ENCODE assay signal across 20 cellular contexts in the genomic region with DNA sequence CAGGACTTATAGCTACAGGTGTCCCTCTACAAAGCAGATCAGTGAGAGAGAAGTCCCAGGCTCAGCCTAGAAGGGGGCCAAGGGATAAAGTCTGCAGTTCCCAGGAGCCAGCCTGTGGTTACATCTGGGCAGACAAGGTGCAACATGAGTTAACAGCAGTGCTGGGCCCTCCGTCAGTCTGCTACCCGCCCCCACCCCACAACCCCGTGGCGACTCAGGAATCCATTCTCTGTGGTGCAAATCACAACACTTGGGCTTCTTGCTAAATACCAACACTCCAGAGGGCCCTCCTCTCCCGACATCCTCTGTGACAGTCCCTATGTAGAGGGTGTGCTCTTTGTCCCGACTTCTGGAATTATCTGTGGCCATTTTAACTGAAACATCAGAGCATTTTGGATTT. TPM values are rescaled to one million over a fixed set of nuclear protein-coding genes. Genes with fewer than 3 reads are reported as not detected.
DNase-seq lines count a peak whose midpoint lies in the region; ATAC-seq and TF ChIP-seq lines count a peak whose summit lies in the region.
"Had no signal": no experiment of that assay in that cellular context is flagged by ENCODE, and none has a peak within 500 bp of the region (broad histone marks: within the 10 kb centered on the region; RNA-seq: fewer than 3 reads in every experiment).

No MANE protein-coding gene starts in this region.

- H3K23ac ChIP-seq in H9 (ENCODE audit: insufficient read length, low read depth, low read length) = no peak overlapping the region
- H3K23ac ChIP-seq in neuronal stem cell (ENCODE audit: low read depth, low read length, poor library complexity) = no peak overlapping the region

- peaks cover 6% of the 10 kb centered on the region; the same call in 1 of the 2 replicates for H3K79me2 ChIP-seq in H9 (ENCODE audit: insufficient read depth, low read length)

- DNase-seq in H9 = peak; percentile 57
- DNase-seq in iPS DF 4.7 (ENCODE audit: extremely low read depth, low spot score) = peak; percentile 11
- DNase-seq in neuronal stem cell (ENCODE audit: low spot score) = no peak
- no peak for DNase-seq in CD14-positive monocyte (ENCODE audit: low spot score)
- DNase-seq in posterior cingulate gyrus = no peak
- DNase-seq in activated T-cell treated with anti-CD3 and anti-CD28 coated beads, Interleukin-2, amount 50 U/mL, for 4 hours = no peak
- DNase-seq: BE2C; Caco-2; CD4-positive, alpha-beta T cell; IMR-90; NCI-H1417; NCI-H187; NCI-H2107; NCI-H2227 treated with DMSO at 0.1 percent for 48 hours; NCI-H510A treated with DMSO at 0.1 percent for 48 hours; NCI-H774; SHP77 had no signal

- H2BK15ac ChIP-seq in H9 (ENCODE audit: low read depth, low read length) (no peak overlapping the region), neuronal stem cell (ENCODE audit: low read length) (no peak overlapping the region)

- no peak for ATAC-seq in activated T-cell treated with anti-CD3 and anti-CD28 coated beads, Interleukin-2, amount 50 U/mL, for 4 hours
- no peak for ATAC-seq in GM21576 (IDR thresholded peaks at IDR 0.05; ENCODE audit: unreplicated experiment)

- H3K4me1 Mint-ChIP-seq in H9 = peaks cover 32 to 44% of the 10 kb centered on the region in 2 experiments
- H3K4me1 Mint-ChIP-seq in CD14-positive monocyte = no peaks in the 10 kb centered on the region
- H3K4me1 Mint-ChIP-seq in activated T-cell treated with anti-CD3 and anti-CD28 coated beads, Interleukin-2, amount 50 U/mL, for 4 hours (ENCODE audit: low read depth) = no peaks in the 10 kb centered on the region

- H2AFZ ChIP-seq in H9 (ENCODE audit: low read length) (no peak overlapping the region), neuronal stem cell (ENCODE audit: low read length) (no peak overlapping the region)

- no peak overlapping the region for H3K14ac ChIP-seq in H9 (ENCODE audit: insufficient read depth, low read length)
- H3K14ac ChIP-seq in neuronal stem cell (ENCODE audit: low read length) = no peak overlapping the region

- no peaks in the 10 kb centered on the region for H3K27me3 ChIP-seq in H9 (ENCODE audit: insufficient read depth, low read length)
- H3K27me3 ChIP-seq in neuronal stem cell (ENCODE audit: control insufficient read depth in 3 of 3, insufficient read depth in 3 of 3, low read depth in 1 of 3, low read length in 3 of 3) = no peaks in the 10 kb centered on the region
- H3K27me3 ChIP-seq: BE2C had no signal

- no peaks in the 10 kb centered on the region for H4K20me1 ChIP-seq in H9 (ENCODE audit: control insufficient read depth, insufficient read depth, insufficient read length)

- H2BK5ac ChIP-seq in H9 (ENCODE audit: insufficient read length, low read length) (no peak overlapping the region), neuronal stem cell (ENCODE audit: low read length) (no peak overlapping the region)

- no peak overlapping the region for H3K9ac ChIP-seq in H9 (ENCODE audit: extremely low read depth, insufficient read length, low read length)
- H3K9ac ChIP-seq in neuronal stem cell (ENCODE audit: low read depth, low read length, poor library complexity) = peak overlapping the region; percentile 44

- peaks cover 19 to 36% of the 10 kb centered on the region in 2 experiments for H3K9me3 Mint-ChIP-seq in H9
- H3K9me3 Mint-ChIP-seq in CD14-positive monocyte = peaks cover 0 to 5% (median 2%) of the 10 kb centered on the region in 7 donors
- H3K9me3 Mint-ChIP-seq in activated T-cell treated with anti-CD3 and anti-CD28 coated beads, Interleukin-2, amount 50 U/mL, for 4 hours = no peaks in the 10 kb centered on the region
- H3K9me3 Mint-ChIP-seq: CD4-positive, alpha-beta T cell had no signal

- H3K27me3 Mint-ChIP-seq in H9 (ENCODE audit: low read depth) (no peaks in the 10 kb centered on the region), CD14-positive monocyte (ENCODE audit: low read depth in 3 of 3) (peaks cover 0 to 1% (median under 1%) of the 10 kb centered on the region in 3 donors)
- H3K27me3 Mint-ChIP-seq in activated T-cell treated with anti-CD3 and anti-CD28 coated beads, Interleukin-2, amount 50 U/mL, for 4 hours (ENCODE audit: low read depth) = peaks cover 9% of the 10 kb centered on the region

- H3K18ac ChIP-seq in H9 (ENCODE audit: insufficient read length, low read depth, low read length) (no peak overlapping the region), neuronal stem cell (ENCODE audit: low read length) (no peak overlapping the region)

- intact Hi-C loops in CD14-positive monocyte (cut with micrococcal nuclease) (no loop called here), posterior cingulate gyrus (cut with DNase I) (no loop called here)

- TF ChIP-seq CTCF in H9 (conservative IDR thresholded peaks at IDR 0.05) = no peak
- TF ChIP-seq CTCF in CD14-positive monocyte (IDR thresholded peaks at IDR 0.05) = no peak

- no peak overlapping the region for H3K4me3 Mint-ChIP-seq in H9
- no peak overlapping the region for H3K4me3 Mint-ChIP-seq in CD14-positive monocyte
- no peak overlapping the region for H3K4me3 Mint-ChIP-seq in activated T-cell treated with anti-CD3 and anti-CD28 coated beads, Interleukin-2, amount 50 U/mL, for 4 hours
- H3K4me3 Mint-ChIP-seq: CD4-positive, alpha-beta T cell had no signal

- H3K4me1 ChIP-seq in H9 (ENCODE audit: insufficient read depth, low read length) = peaks cover 11% of the 10 kb centered on the region
- peaks cover 0 to 3% of the 10 kb centered on the region in 2 donors for H3K4me1 ChIP-seq in neuronal stem cell (ENCODE audit: control insufficient read depth in 2 of 2, insufficient read depth in 1 of 2, low read depth in 1 of 2, low read length in 2 of 2)
- H3K4me1 ChIP-seq: BE2C, Caco-2 had no signal

- H2BK12ac ChIP-seq in H9 (ENCODE audit: insufficient read length, low read depth, low read length) (no peak overlapping the region), neuronal stem cell (ENCODE audit: low read length) (no peak overlapping the region)

- no peaks in the 10 kb centered on the region for H3K23me2 ChIP-seq in H9 (ENCODE audit: insufficient read length, low read depth, low read length, poor library complexity, severe bottlenecking)

- H3K79me1 ChIP-seq in H9 (ENCODE audit: insufficient read depth, low read depth, low read length, poor library complexity, severe bottlenecking) (no peaks in the 10 kb centered on the region), neuronal stem cell (ENCODE audit: low read depth, low read length) (no peaks in the 10 kb centered on the region)

- no peak overlapping the region for H3K4me2 ChIP-seq in H9 (ENCODE audit: insufficient read depth, insufficient read length, low read length)
- no peak overlapping the region for H3K4me2 ChIP-seq in neuronal stem cell (ENCODE audit: insufficient read depth, low read length, poor library complexity, severe bottlenecking)

- H2AK5ac ChIP-seq in H9 (ENCODE audit: insufficient read length, low read length) (no peak overlapping the region), neuronal stem cell (ENCODE audit: low read depth, low read length) (no peak overlapping the region)

- no CpG with 5 or more reads among the region's 6 CpGs for WGBS in H9 (ENCODE audit: extremely low coverage, insufficient read length, low lambda C conversion rate)
- no CpG with 5 or more reads among the region's 6 CpGs for WGBS in neuronal stem cell (ENCODE audit: extremely low coverage in 2 of 2, insufficient read length in 2 of 2, insufficient replicate concordance in 1 of 2), 2 donors

- H2BK20ac ChIP-seq in H9 (ENCODE audit: low read depth, low read length, poor library complexity, severe bottlenecking) = no peak overlapping the region

- H3K27ac Mint-ChIP-seq in H9 = peak overlapping the region in 2 of 3 experiments; percentile 70 to 91; a peak in 3 of 7 replicates
- H3K27ac Mint-ChIP-seq in CD14-positive monocyte = no peak overlapping the region
- H3K27ac Mint-ChIP-seq: CD4-positive, alpha-beta T cell had no signal

- H3K36me3 Mint-ChIP-seq in H9 (ENCODE audit: insufficient read depth in 1 of 3, low read depth in 3 of 3) (peaks cover 8 to 14% (median 11%) of the 10 kb centered on the region in 3 experiments), CD14-positive monocyte (no peaks in the 10 kb centered on the region)
- H3K36me3 Mint-ChIP-seq in activated T-cell treated with anti-CD3 and anti-CD28 coated beads, Interleukin-2, amount 50 U/mL, for 4 hours (ENCODE audit: insufficient read depth) = no peaks in the 10 kb centered on the region

- H3T11ph ChIP-seq in H9 (ENCODE audit: low read length) = no peak overlapping the region

- H3K9me3 ChIP-seq in H9 (ENCODE audit: control insufficient read depth, low read depth, low read length) (no peaks in the 10 kb centered on the region), neuronal stem cell (replicated peaks in 1 of 2; ENCODE audit: control insufficient read depth in 2 of 2, insufficient read depth in 1 of 2, low read depth in 1 of 2, low read length in 2 of 2) (no peaks in the 10 kb centered on the region)
- H3K9me3 ChIP-seq: BE2C, Caco-2 had no signal

- H4K91ac ChIP-seq in H9 (ENCODE audit: insufficient read length, low read depth, low read length) = no peak overlapping the region
- H4K91ac ChIP-seq in neuronal stem cell (ENCODE audit: low read depth, low read length, poor library complexity) = no peak overlapping the region

- H2BK120ac ChIP-seq in H9 (ENCODE audit: low read depth, low read length, poor library complexity, severe bottlenecking) = no peak overlapping the region
- no peak overlapping the region for H2BK120ac ChIP-seq in neuronal stem cell (ENCODE audit: low read depth, low read length)

- H4K8ac ChIP-seq in H9 (replicated peaks; ENCODE audit: insufficient read length, low read depth, low read length) (no peak overlapping the region), neuronal stem cell (ENCODE audit: low read depth, low read length) (no peak overlapping the region)

- no peak overlapping the region for H3K56ac ChIP-seq in H9 (ENCODE audit: insufficient read length, low read depth, low read length)

- H3K4ac ChIP-seq in H9 (ENCODE audit: low read depth, low read length) (no peak overlapping the region), neuronal stem cell (ENCODE audit: low read length) (no peak overlapping the region)

- H3K36me3 ChIP-seq in neuronal stem cell (replicated peaks in 1 of 2; ENCODE audit: control insufficient read depth in 2 of 2, insufficient read depth in 2 of 2, low read length in 2 of 2) = peaks cover 0 to 39% of the 10 kb centered on the region in 2 donors
- H3K36me3 ChIP-seq: BE2C had no signal

- no peak overlapping the region for H3K4me3 ChIP-seq in neuronal stem cell (ENCODE audit: low read length in 2 of 2)

- H3K27ac ChIP-seq in H9 (ENCODE audit: insufficient read length, low read depth, low read length) (peak overlapping the region; percentile 36), cingulate gyrus (ENCODE audit: low read depth, low read length) (peak overlapping the region; percentile 23), neuronal stem cell (replicated peaks; ENCODE audit: low read length) (no peak overlapping the region)

- no peak overlapping the region for H4K5ac ChIP-seq in H9 (ENCODE audit: insufficient read length, low read depth, low read length)

RNA-seq across cellular contexts. Expression of a gene that starts 13.8 kb away (rescaled TPM):
- 73.9 and 79.8 TPM in 2 replicates for total RNA-seq in H9 (2021)
- 41.4 TPM for polyA plus RNA-seq in neuronal stem cell (2013, experiment 1 of 2)
- 41.5 TPM for polyA plus RNA-seq in neuronal stem cell (2013, experiment 2 of 2)
- polyA plus RNA-seq in CD14-positive monocyte = not detected
- total RNA-seq in activated T-cell treated with anti-CD3 and anti-CD28 coated beads, Interleukin-2, amount 50 U/mL, for 4 hours = under 1 TPM; 0.08 to 0.13 (median 0.10) TPM
- total RNA-seq: CD4-positive, alpha-beta T cell; HT-29 had no signal

Comparison
In these comparisons a context has a peak if more than half of its experiments do, and no peak if none do; other contexts are left out.
1. DNase-seq: peak in H9 (single experiment) and iPS DF 4.7 (single experiment); none in neuronal stem cell (single experiment), CD14-positive monocyte (single experiment), posterior cingulate gyrus (0 of 10) and activated T-cell treated with anti-CD3 and anti-CD28 coated beads, Interleukin-2, amount 50 U/mL, for 4 hours (single experiment).
2. H3K27ac Mint-ChIP-seq: peak in H9 (2 of 3); none in CD14-positive monocyte (0 of 7).
3. RNA of a gene that starts 13.8 kb away (total RNA-seq): 73.9 to 79.8 TPM in H9; 0.08 to 0.13 TPM in activated T-cell treated with anti-CD3 and anti-CD28 coated beads, Interleukin-2, amount 50 U/mL, for 4 hours; every median in the first group is over 10 times any median in the second.